In the genomic region with DNA sequence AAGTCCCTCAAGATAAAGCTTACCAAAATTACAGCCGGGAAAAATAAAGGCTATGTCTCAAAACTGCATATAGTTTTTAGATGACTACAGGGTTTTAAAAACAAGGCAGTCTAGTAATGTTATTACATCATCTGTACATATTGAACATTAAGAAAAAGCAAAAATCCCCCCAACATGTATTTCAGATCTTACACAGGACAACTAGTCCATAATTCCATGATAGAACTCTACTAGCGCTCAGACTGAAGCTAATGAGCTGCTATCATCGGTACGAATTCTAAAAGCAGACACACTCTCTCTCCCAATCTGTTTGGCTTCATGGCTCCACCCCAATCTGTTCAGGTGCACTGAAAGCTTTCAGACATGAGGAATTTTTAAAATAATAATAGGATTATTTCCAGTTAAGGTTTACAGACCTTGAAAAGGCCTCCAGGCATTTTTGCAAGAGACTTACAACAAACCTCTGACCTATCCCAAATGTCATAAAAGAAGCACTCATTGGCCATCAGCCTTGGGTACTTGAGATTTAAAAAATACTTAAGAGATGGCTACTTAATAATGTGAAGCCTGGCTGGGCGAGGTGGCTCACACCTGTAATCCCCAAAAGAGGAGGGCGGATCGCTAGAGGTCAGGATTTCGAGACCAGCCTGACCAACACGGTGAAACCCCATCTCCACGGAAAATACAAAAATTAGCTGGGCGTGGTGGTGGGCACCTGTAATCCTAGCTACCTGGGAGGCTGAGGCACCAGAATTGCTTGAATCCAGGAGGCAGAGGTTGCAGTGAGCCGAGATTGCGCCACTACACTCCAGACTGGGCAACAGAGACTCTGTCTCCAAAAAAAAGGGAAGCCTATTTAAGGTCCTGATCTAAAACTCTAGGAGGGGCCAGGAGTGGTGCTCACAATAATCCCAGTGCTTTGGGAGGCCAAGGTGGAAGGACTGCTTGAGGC, we compare ENCODE assay signal across 10 cellular contexts. TPM values are rescaled to one million over a fixed set of nuclear protein-coding genes. Genes with fewer than 3 reads are reported as not detected.
DNase-seq lines count a peak whose midpoint lies in the region; ATAC-seq and TF ChIP-seq lines count a peak whose summit lies in the region.
"Had no signal": no experiment of that assay in that cellular context is flagged by ENCODE, and none has a peak within 500 bp of the region (broad histone marks: within the 10 kb centered on the region; RNA-seq: fewer than 3 reads in every experiment).

No MANE protein-coding gene starts in this region.

- peak overlapping the region; percentile 2 to 100 (median 15) for H3K27ac ChIP-seq in adrenal gland
- H3K27ac ChIP-seq in left lung, result peak overlapping the region; percentile 99
- H3K27ac ChIP-seq in tibial nerve, result peak overlapping the region; percentile 97 to 100 (median 98)
- no peak overlapping the region for H3K27ac ChIP-seq in thyroid gland

- H3K9me3 ChIP-seq in adrenal gland (replicated peaks in 1 of 3), result no peaks in the 10 kb centered on the region
- no peaks in the 10 kb centered on the region for H3K9me3 ChIP-seq in left lung
- H3K9me3 ChIP-seq in tibial nerve, result no peaks in the 10 kb centered on the region
- H3K9me3 ChIP-seq in thyroid gland, result no peaks in the 10 kb centered on the region

- TF ChIP-seq EP300 in tibial nerve (IDR thresholded peaks at IDR 0.05), result no peak

- H3K36me3 ChIP-seq in adrenal gland (replicated peaks in 1 of 2), result no peaks in the 10 kb centered on the region
- peaks cover 0 to 8% of the 10 kb centered on the region in 2 donors for H3K36me3 ChIP-seq in left lung
- H3K36me3 ChIP-seq in tibial nerve, result no peaks in the 10 kb centered on the region
- H3K36me3 ChIP-seq in thyroid gland, result no peaks in the 10 kb centered on the region

- H3K27ac Mint-ChIP-seq in activated naive CD4-positive, alpha-beta T cell treated with anti-CD3 and anti-CD28 coated beads, Interleukin-2, amount 10 ng/mL, durations not matched to agents 7 days and 5 days, result no peak overlapping the region
- H3K27ac Mint-ChIP-seq in activated naive CD4-positive, alpha-beta T cell treated with anti-CD3 and anti-CD28 coated beads, Interleukin-2, amount 50 U/mL, for 72 hours, result peak overlapping the region in 1 of 2 donors; percentile 10

- intact Hi-C loops in adrenal gland (cut with DNase I), result no loop called here
- intact Hi-C loops in left lung (cut with DNase I), result loop anchor here in 1 of 2 donors (5.0 kb wide), 1 partner anchor 67 kb away; no protein-coding TSS in a partner anchor
- intact Hi-C loops in thyroid gland (cut with DNase I), result no loop called here

- H3K27me3 Mint-ChIP-seq in activated naive CD4-positive, alpha-beta T cell treated with anti-CD3 and anti-CD28 coated beads, Interleukin-2, amount 10 ng/mL, durations not matched to agents 7 days and 5 days, result peaks cover 19% of the 10 kb centered on the region

- TF ChIP-seq POLR2A in adrenal gland (IDR thresholded peaks at IDR 0.05) (no peak), tibial nerve (IDR thresholded peaks at IDR 0.05) (no peak), thyroid gland (IDR thresholded peaks at IDR 0.05) (no peak)

- TF ChIP-seq CTCF in adrenal gland (IDR thresholded peaks at IDR 0.05), result no peak
- TF ChIP-seq CTCF in left lung (IDR thresholded peaks at IDR 0.05), result no peak
- TF ChIP-seq CTCF in tibial nerve (IDR thresholded peaks at IDR 0.05), result no peak
- no peak for TF ChIP-seq CTCF in thyroid gland (IDR thresholded peaks at IDR 0.05)

- H3K36me3 Mint-ChIP-seq in activated naive CD4-positive, alpha-beta T cell treated with anti-CD3 and anti-CD28 coated beads, Interleukin-2, amount 10 ng/mL, durations not matched to agents 7 days and 5 days, result peaks cover 30% of the 10 kb centered on the region
- H3K36me3 Mint-ChIP-seq in activated naive CD4-positive, alpha-beta T cell treated with anti-CD3 and anti-CD28 coated beads, Interleukin-2, amount 50 U/mL, for 72 hours, result peaks cover 5 to 12% of the 10 kb centered on the region in 2 donors

- no peak for DNase-seq in activated naive CD4-positive, alpha-beta T cell treated with anti-CD3 and anti-CD28 coated beads, Interleukin-2, amount 10 ng/mL, durations not matched to agents 7 days and 5 days
- DNase-seq in activated naive CD4-positive, alpha-beta T cell treated with anti-CD3 and anti-CD28 coated beads, Interleukin-2, amount 50 U/mL, for 72 hours (ENCODE audit: low spot score in 2 of 2), result no peak
- DNase-seq in adrenal gland, result no peak
- no peak for DNase-seq in left lung
- DNase-seq in tibial nerve (ENCODE audit: low spot score in 2 of 2), result no peak
- no peak for DNase-seq in NCI-H748 (lab: John Stamatoyannopoulos, UW; ENCODE audit: unreplicated experiment)
- DNase-seq in thyroid gland, result no peak
- DNase-seq: NCI-H187; stimulated activated CD4-positive, alpha-beta T cell treated with anti-CD3 and anti-CD28 coated beads, Interleukin-1b, Interleukin-23, amount 100 ng/mL, for 48 hours had no signal

- WGBS in adrenal gland, 4 donors, result 84 to 89% (median 88%) methylated on average over 13 of the region's 13 CpGs
- 80 to 82% methylated on average over 13 of the region's 13 CpGs for WGBS in tibial nerve, 2 donors
- 94 to 96% methylated on average over 13 of the region's 13 CpGs for WGBS in thyroid gland, 2 donors

- CTCF ChIA-PET in activated naive CD4-positive, alpha-beta T cell treated with anti-CD3 and anti-CD28 coated beads, Interleukin-2, amount 10 ng/mL, durations not matched to agents 7 days and 5 days (lab: Charles Lee), result interaction anchor here (0.9 to 1.7 kb wide), 4 partner anchors 61 to 86 kb away, joined by 3 to 8 read pairs (median 4); no protein-coding TSS in a partner anchor

- H3K4me1 Mint-ChIP-seq in activated naive CD4-positive, alpha-beta T cell treated with anti-CD3 and anti-CD28 coated beads, Interleukin-2, amount 10 ng/mL, durations not matched to agents 7 days and 5 days, result peaks cover 47% of the 10 kb centered on the region

- H3K4me3 Mint-ChIP-seq in activated naive CD4-positive, alpha-beta T cell treated with anti-CD3 and anti-CD28 coated beads, Interleukin-2, amount 10 ng/mL, durations not matched to agents 7 days and 5 days, result peak overlapping the region; percentile 20

- ATAC-seq in activated naive CD4-positive, alpha-beta T cell treated with anti-CD3 and anti-CD28 coated beads, Interleukin-2, amount 50 U/mL, for 72 hours, result no peak
- ATAC-seq in left lung (no peak), GM18858 (IDR thresholded peaks at IDR 0.05; ENCODE audit: unreplicated experiment) (no peak)

- H3K9me3 Mint-ChIP-seq in activated naive CD4-positive, alpha-beta T cell treated with anti-CD3 and anti-CD28 coated beads, Interleukin-2, amount 10 ng/mL, durations not matched to agents 7 days and 5 days, result no peaks in the 10 kb centered on the region
- no peaks in the 10 kb centered on the region for H3K9me3 Mint-ChIP-seq in activated naive CD4-positive, alpha-beta T cell treated with anti-CD3 and anti-CD28 coated beads, Interleukin-2, amount 50 U/mL, for 72 hours

- H3K27me3 ChIP-seq in adrenal gland, result no peaks in the 10 kb centered on the region
- no peaks in the 10 kb centered on the region for H3K27me3 ChIP-seq in left lung
- no peaks in the 10 kb centered on the region for H3K27me3 ChIP-seq in tibial nerve
- no peaks in the 10 kb centered on the region for H3K27me3 ChIP-seq in thyroid gland

- H3K4me1 ChIP-seq in adrenal gland (replicated peaks in 1 of 2) (peaks cover 6 to 63% of the 10 kb centered on the region in 2 donors), left lung (peaks cover 16 to 71% of the 10 kb centered on the region in 2 donors), tibial nerve (peaks cover 0 to 62% (median 28%) of the 10 kb centered on the region in 4 donors), thyroid gland (peaks cover 12 to 24% of the 10 kb centered on the region in 2 donors)

- peak overlapping the region in 1 of 4 donors; percentile 21 for H3K4me3 ChIP-seq in adrenal gland
- H3K4me3 ChIP-seq in left lung, result peak overlapping the region; percentile 72 to 80
- H3K4me3 ChIP-seq in tibial nerve, result peak overlapping the region in 2 of 4 donors; percentile 90 to 93
- no peak overlapping the region for H3K4me3 ChIP-seq in thyroid gland (replicated peaks in 1 of 3)

RNA-seq across cellular contexts. Expression of a gene that starts 2.0 kb away (rescaled TPM):
- 10 to 100 TPM; 28.1 to 39.7 TPM for total RNA-seq in activated naive CD4-positive, alpha-beta T cell treated with anti-CD3 and anti-CD28 coated beads, Interleukin-2, amount 50 U/mL, for 72 hours
- 1,000 to 10,000 TPM in 1 of 8 donors, 100 to 1,000 TPM in 5, 10 to 100 TPM in 2; 93.6 to 1,631 (median 117) TPM for total RNA-seq in adrenal gland
- polyA plus RNA-seq in adrenal gland, result 100 to 1,000 TPM in 1 of 3 donors, 10 to 100 TPM in 2; 38.3 to 361 (median 71.3) TPM
- total RNA-seq in left lung, result 100 to 1,000 TPM; 103 to 138 TPM
- total RNA-seq in tibial nerve, result 10 to 100 TPM; 62.8 to 96.4 (median 77.3) TPM
- total RNA-seq in thyroid gland, result 10 to 100 TPM; 32.8 to 68.6 (median 42.0) TPM

Comparison
In these comparisons a context has a peak if more than half of its experiments do, and no peak if none do; other contexts are left out.
1. H3K27ac ChIP-seq: peak in adrenal gland (5 of 5), left lung (2 of 2) and tibial nerve (4 of 4); none in thyroid gland (0 of 3).
2. H3K4me3 ChIP-seq: peak in left lung (2 of 2); none in thyroid gland (0 of 3).